Comparison of ENCODE assay signal across 8 cellular contexts in the genomic region with DNA sequence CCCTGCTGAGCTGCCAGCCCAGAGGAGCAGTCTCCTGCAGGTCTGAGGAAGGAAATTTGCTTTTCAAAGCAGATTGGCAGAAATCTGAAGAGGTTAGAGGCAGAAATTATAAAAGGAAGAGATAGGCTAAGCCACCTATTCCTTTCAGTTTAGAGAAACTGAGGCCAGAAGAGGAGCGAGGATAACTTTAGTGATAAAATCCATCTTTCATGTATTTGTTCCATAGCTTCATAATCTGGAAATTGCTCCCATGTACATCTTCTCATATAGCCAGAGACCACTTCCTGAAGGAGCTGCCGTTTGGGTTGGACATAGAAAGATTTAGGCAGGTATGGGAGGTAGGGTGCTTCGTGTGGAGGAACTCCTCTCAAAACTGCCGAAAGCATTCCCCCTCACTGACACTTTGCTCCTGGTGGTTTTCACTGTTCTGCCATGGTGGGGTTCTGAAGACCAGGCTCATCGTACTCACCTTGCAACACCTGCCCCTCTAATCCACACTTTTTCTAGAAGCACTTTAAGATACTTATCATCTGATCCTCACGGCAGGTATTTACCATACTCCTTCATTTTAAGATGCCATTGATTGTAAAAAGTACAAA. TPM values are rescaled to one million over a fixed set of nuclear protein-coding genes. Genes with fewer than 3 reads are reported as not detected.
DNase-seq lines count a peak whose midpoint lies in the region; ATAC-seq and FAIRE-seq lines count a peak whose summit lies in the region.

No MANE protein-coding gene starts in this region.

- no peaks in the 10 kb centered on the region for H3K27me3 Mint-ChIP-seq in T-helper 2 cell treated with Interferon-gamma antibody and Interleukin-4, amounts not matched to agents 5 μg/mL and 100 μg/mL, for 36 hours (ENCODE audit: low read depth)
- no peaks in the 10 kb centered on the region for H3K27me3 Mint-ChIP-seq in activated CD8-positive, alpha-beta T cell treated with anti-CD3 and anti-CD28 coated beads, Interleukin-2, amount 10 ng/mL, durations not matched to agents 7 days and 5 days (ENCODE audit: low read depth)

- H3K36me3 Mint-ChIP-seq in T-helper 2 cell treated with Interferon-gamma antibody and Interleukin-4, amounts not matched to agents 5 μg/mL and 100 μg/mL, for 36 hours (ENCODE audit: low read depth), result peaks cover 13% of the 10 kb centered on the region
- H3K36me3 Mint-ChIP-seq in activated CD8-positive, alpha-beta T cell treated with anti-CD3 and anti-CD28 coated beads, Interleukin-2, amount 10 ng/mL, durations not matched to agents 7 days and 5 days (ENCODE audit: low read depth), result peaks cover 6% of the 10 kb centered on the region

- H3K27ac Mint-ChIP-seq in T-helper 2 cell treated with Interferon-gamma antibody and Interleukin-4, amounts not matched to agents 5 μg/mL and 100 μg/mL, for 36 hours, result peak overlapping the region; percentile 68
- H3K27ac Mint-ChIP-seq in activated CD8-positive, alpha-beta T cell treated with anti-CD3 and anti-CD28 coated beads, Interleukin-2, amount 10 ng/mL, durations not matched to agents 7 days and 5 days, result peak overlapping the region; percentile 92

- CTCF ChIA-PET in activated CD8-positive, alpha-beta T cell treated with anti-CD3 and anti-CD28 coated beads, Interleukin-2, amount 10 ng/mL, durations not matched to agents 7 days and 5 days (lab: Charles Lee), result interaction anchor here (1.0 to 4.3 kb wide), 5 partner anchors 12 to 451 kb away, joined by 3 to 52 read pairs (median 4); a partner anchor contains a TSS

- no peaks in the 10 kb centered on the region for H3K9me3 Mint-ChIP-seq in T-helper 2 cell treated with Interferon-gamma antibody and Interleukin-4, amounts not matched to agents 5 μg/mL and 100 μg/mL, for 36 hours
- H3K9me3 Mint-ChIP-seq in activated CD8-positive, alpha-beta T cell treated with anti-CD3 and anti-CD28 coated beads, Interleukin-2, amount 10 ng/mL, durations not matched to agents 7 days and 5 days (ENCODE audit: insufficient read depth), result no peaks in the 10 kb centered on the region

- H3K4me1 Mint-ChIP-seq in T-helper 2 cell treated with Interferon-gamma antibody and Interleukin-4, amounts not matched to agents 5 μg/mL and 100 μg/mL, for 36 hours (ENCODE audit: low read depth), result peaks cover 42% of the 10 kb centered on the region
- peaks cover 40% of the 10 kb centered on the region for H3K4me1 Mint-ChIP-seq in activated CD8-positive, alpha-beta T cell treated with anti-CD3 and anti-CD28 coated beads, Interleukin-2, amount 10 ng/mL, durations not matched to agents 7 days and 5 days (ENCODE audit: low read depth)

- POLR2A ChIA-PET in activated CD8-positive, alpha-beta T cell treated with anti-CD3 and anti-CD28 coated beads, Interleukin-2, amount 10 ng/mL, durations not matched to agents 7 days and 5 days (lab: Charles Lee), result interaction anchor here (0.6 to 3.5 kb wide), 6 partner anchors 14 to 173 kb away, joined by 3 to 14 read pairs (median 4); a partner anchor contains a TSS

- H3K4me3 Mint-ChIP-seq in T-helper 2 cell treated with Interferon-gamma antibody and Interleukin-4, amounts not matched to agents 5 μg/mL and 100 μg/mL, for 36 hours, result peak overlapping the region; percentile 86
- peak overlapping the region; percentile 94 for H3K4me3 Mint-ChIP-seq in activated CD8-positive, alpha-beta T cell treated with anti-CD3 and anti-CD28 coated beads, Interleukin-2, amount 10 ng/mL, durations not matched to agents 7 days and 5 days

- no peak for ATAC-seq in activated CD8-positive, alpha-beta T cell treated with anti-CD3 and anti-CD28 coated beads, Interleukin-2, amount 10 ng/mL, durations not matched to agents 7 days and 5 days
- ATAC-seq in GM21360 (IDR thresholded peaks at IDR 0.05; ENCODE audit: unreplicated experiment), result no peak

- H3K27ac ChIP-seq in substantia nigra (ENCODE audit: low read depth, low read length, poor library complexity, severe bottlenecking), result peak overlapping the region; percentile 77

- DNase-seq in T-helper 2 cell treated with Interferon-gamma antibody and Interleukin-4, amounts not matched to agents 5 μg/mL and 100 μg/mL, for 36 hours (ENCODE audit: low spot score), result no peak
- DNase-seq in T-helper 2 cell (no peak), substantia nigra (lab: John Stamatoyannopoulos, UW) (peak in 2 of 49 donors; percentile 1 to 48), GF-D8 (lab: John Stamatoyannopoulos, UW) (no peak), RKO (ENCODE audit: low spot score) (no peak)
- no peak for DNase-seq in activated CD8-positive, alpha-beta T cell treated with anti-CD3 and anti-CD28 coated beads, Interleukin-2, amount 10 ng/mL, durations not matched to agents 7 days and 5 days

- peak; percentile 75 for FAIRE-seq in islet of Langerhans (lab: Jason Lieb, UNC)

RNA-seq across cellular contexts. Expression of a gene that starts 0.7 kb away (rescaled TPM):
- 10 to 100 TPM; 69.7 to 74.2 TPM for total RNA-seq in activated CD8-positive, alpha-beta T cell treated with anti-CD3 and anti-CD28 coated beads, Interleukin-2, amount 10 ng/mL, durations not matched to agents 7 days and 5 days
